Comparison of ENCODE assay signal across 37 cellular contexts in the genomic region with DNA sequence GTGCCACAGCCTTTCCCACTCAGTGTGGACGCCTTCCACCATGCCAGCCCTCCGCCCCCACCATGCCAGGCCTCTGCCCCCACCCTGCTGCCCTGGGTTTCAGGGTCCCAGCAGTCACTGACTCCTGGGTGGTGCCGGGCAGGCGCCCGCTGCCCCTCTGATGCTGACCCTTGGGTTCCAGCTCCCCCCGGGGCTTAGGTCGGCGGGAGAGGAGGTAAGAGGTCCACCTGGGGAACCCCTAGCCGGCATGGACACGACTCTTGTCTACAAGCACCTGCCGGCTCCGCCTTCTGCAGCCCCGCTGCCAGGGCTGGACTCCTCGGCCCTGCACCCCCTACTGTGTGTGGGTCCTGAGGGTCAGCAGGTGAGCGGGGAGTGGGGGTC. TPM values are rescaled to one million over a fixed set of nuclear protein-coding genes. Genes with fewer than 3 reads are reported as not detected.
"Had no signal": no experiment of that assay in that cellular context is flagged by ENCODE, and none has a peak within 500 bp of the region (broad histone marks: within the 10 kb centered on the region; RNA-seq: fewer than 3 reads in every experiment).

No MANE protein-coding gene starts in this region.

- H3K27me3 Mint-ChIP-seq: activated CD8-positive, alpha-beta T cell treated with anti-CD3 and anti-CD28 coated beads for 36 hours; activated T-helper 17 cell treated with anti-CD3 and anti-CD28 coated beads, Interleukin-2, amount 50 U/mL, for 72 hours had no signal

- ATAC-seq: activated CD8-positive, alpha-beta T cell treated with anti-CD3 and anti-CD28 coated beads for 36 hours; activated T-cell treated with anti-CD3 and anti-CD28 coated beads, Interleukin-2, amount 50 U/mL, for 72 hours; activated T-helper 17 cell treated with anti-CD3 and anti-CD28 coated beads, Interleukin-2, amount 50 U/mL, for 72 hours; Panc1; SK-N-SH treated with all-trans-retinoic acid at 6 μM for 48 hours had no signal

- DNase-seq: activated B cell treated with CpG ODN at 0.5 μM for 24 hours; activated CD4-positive, alpha-beta T cell treated with anti-CD3 and anti-CD28 coated beads for 4 hours; activated CD4-positive, CD25-positive, alpha-beta regulatory T cell treated with anti-CD3 and anti-CD28 coated beads, Interleukin-2, amount 50 U/mL, for 72 hours; activated CD8-positive, alpha-beta T cell treated with anti-CD3 and anti-CD28 coated beads for 36 hours; activated gamma-delta T cell; activated naive CD4-positive, alpha-beta T cell treated with Interleukin-2 at 50 U/mL for 16 hours; activated naive CD8-positive, alpha-beta T cell treated with anti-CD3 and anti-CD28 coated beads, Interleukin-2, amount 10 ng/mL, durations not matched to agents 7 days and 5 days; activated T-cell treated with anti-CD3 and anti-CD28 coated beads, Interleukin-2, amount 50 U/mL, for 1 hour; activated T-cell treated with anti-CD3 and anti-CD28 coated beads, Interleukin-2, amount 50 U/mL, for 72 hours; amygdala; Kasumi-1; KG1; MG63; NCI-H1048; NCI-H1105 treated with DMSO at 0.1 percent for 48 hours; NCI-H1436; NCI-H1694; NCI-H1930; NCI-H2081 treated with DMSO at 0.1 percent for 48 hours; NCI-H345; NCI-H524 treated with DMSO at 0.1 percent for 48 hours; SIG-M5; T-cell; T-helper 2 cell; T-helper 9 cell had no signal

- H3K4me3 ChIP-seq: ascending aorta, cardiac muscle cell, MG63 had no signal

- H3K36me3 Mint-ChIP-seq: activated naive CD4-positive, alpha-beta T cell treated with anti-CD3 and anti-CD28 coated beads, Interleukin-2, amount 50 U/mL, for 24 hours; activated naive CD8-positive, alpha-beta T cell treated with anti-CD3 and anti-CD28 coated beads, Interleukin-2, amount 10 ng/mL, durations not matched to agents 7 days and 5 days; T-cell had no signal

- H3K27ac ChIP-seq: ascending aorta, cardiac muscle cell, VCaP had no signal

- H3K36me3 ChIP-seq: ascending aorta, cardiac muscle cell, MG63 had no signal

- H3K27me3 ChIP-seq: ascending aorta, MG63 had no signal

- H3K9me3 ChIP-seq: ascending aorta, MG63 had no signal

- H3K27ac Mint-ChIP-seq: activated B cell treated with CpG ODN at 0.5 μM for 24 hours; activated CD8-positive, alpha-beta T cell treated with anti-CD3 and anti-CD28 coated beads for 36 hours; activated naive CD4-positive, alpha-beta T cell treated with anti-CD3 and anti-CD28 coated beads, Interleukin-2, amount 50 U/mL, for 24 hours; activated naive CD8-positive, alpha-beta T cell treated with anti-CD3 and anti-CD28 coated beads, Interleukin-2, amount 10 ng/mL, durations not matched to agents 7 days and 5 days; activated T-cell treated with anti-CD3 and anti-CD28 coated beads, Interleukin-2, amount 50 U/mL, for 72 hours; activated T-helper 17 cell treated with anti-CD3 and anti-CD28 coated beads, Interleukin-2, amount 50 U/mL, for 72 hours; T-cell had no signal

- H3K4me3 Mint-ChIP-seq: activated CD8-positive, alpha-beta T cell treated with anti-CD3 and anti-CD28 coated beads for 36 hours; activated naive CD4-positive, alpha-beta T cell treated with anti-CD3 and anti-CD28 coated beads, Interleukin-2, amount 50 U/mL, for 24 hours; activated naive CD8-positive, alpha-beta T cell treated with anti-CD3 and anti-CD28 coated beads, Interleukin-2, amount 10 ng/mL, durations not matched to agents 7 days and 5 days; activated T-cell treated with anti-CD3 and anti-CD28 coated beads, Interleukin-2, amount 50 U/mL, for 72 hours had no signal

- H3K9me3 Mint-ChIP-seq: activated B cell treated with CpG ODN at 0.5 μM for 24 hours; activated CD8-positive, alpha-beta T cell treated with anti-CD3 and anti-CD28 coated beads for 36 hours; activated naive CD4-positive, alpha-beta T cell treated with anti-CD3 and anti-CD28 coated beads, Interleukin-2, amount 50 U/mL, for 24 hours; activated naive CD8-positive, alpha-beta T cell treated with anti-CD3 and anti-CD28 coated beads, Interleukin-2, amount 10 ng/mL, durations not matched to agents 7 days and 5 days; activated T-cell treated with anti-CD3 and anti-CD28 coated beads, Interleukin-2, amount 50 U/mL, for 72 hours; activated T-helper 17 cell treated with anti-CD3 and anti-CD28 coated beads, Interleukin-2, amount 50 U/mL, for 72 hours; T-cell had no signal

RNA-seq across cellular contexts. Expression of a gene that starts 7.1 kb away (rescaled TPM):
- total RNA-seq: activated B cell treated with CpG ODN at 0.5 μM for 24 hours; activated CD8-positive, alpha-beta memory T cell treated with anti-CD3 and anti-CD28 coated beads for 36 hours; activated CD8-positive, alpha-beta T cell treated with anti-CD3 and anti-CD28 coated beads for 36 hours; activated naive CD8-positive, alpha-beta T cell treated with anti-CD3 and anti-CD28 coated beads, Interleukin-2, amount 10 ng/mL, durations not matched to agents 7 days and 5 days; activated T-cell treated with anti-CD3 and anti-CD28 coated beads, Interleukin-2, amount 50 U/mL, for 72 hours; activated T-helper 17 cell treated with anti-CD3 and anti-CD28 coated beads, Interleukin-2, amount 50 U/mL, for 72 hours; NCI-H460; RPMI7951; SK-MEL-5 had no signal
- polyA plus RNA-seq: cardiac muscle cell had no signal

RNA-seq across cellular contexts. Expression of a gene that starts 31.1 kb away (rescaled TPM):
- total RNA-seq: activated B cell treated with CpG ODN at 0.5 μM for 24 hours; activated CD8-positive, alpha-beta memory T cell treated with anti-CD3 and anti-CD28 coated beads for 36 hours; activated CD8-positive, alpha-beta T cell treated with anti-CD3 and anti-CD28 coated beads for 36 hours; activated naive CD8-positive, alpha-beta T cell treated with anti-CD3 and anti-CD28 coated beads, Interleukin-2, amount 10 ng/mL, durations not matched to agents 7 days and 5 days; activated T-cell treated with anti-CD3 and anti-CD28 coated beads, Interleukin-2, amount 50 U/mL, for 72 hours; activated T-helper 17 cell treated with anti-CD3 and anti-CD28 coated beads, Interleukin-2, amount 50 U/mL, for 72 hours; ascending aorta; cardiac muscle cell; NCI-H460; SK-MEL-5; T-cell had no signal
- polyA plus RNA-seq: adipose tissue, cardiac muscle cell had no signal

RNA-seq across cellular contexts. Expression of a gene that starts 52.1 kb away (rescaled TPM):
- total RNA-seq: ascending aorta had no signal
- polyA plus RNA-seq: cardiac muscle cell had no signal
